Comparison of ENCODE assay signal across 1 cellular context in genomic region chr22:29040385-29041275, GRCh38.
TF ChIP-seq lines count a peak whose summit lies in the region.

No MANE protein-coding gene starts in this region.

TF ChIP-seq in H1, 55 proteins besides CTCF, POLR2A, EP300 and RAD21:
- TF ChIP-seq JUND (IDR thresholded peaks at IDR 0.05; ENCODE audit: low read length) (no peak), CTBP2 (IDR thresholded peaks at IDR 0.05; ENCODE audit: borderline replicate concordance, insufficient read depth, insufficient read length, low read length) (no peak), NANOG (IDR thresholded peaks at IDR 0.05; ENCODE audit: insufficient read depth, low read depth, low read length, poor library complexity, severe bottlenecking) (no peak), SIN3A (conservative IDR thresholded peaks at IDR 0.05 in 1 of 2, IDR thresholded peaks at IDR 0.05 in 1 of 2; ENCODE audit: low read depth in 1 of 2, low read length in 2 of 2) (no peak), KDM5A (IDR thresholded peaks at IDR 0.05; ENCODE audit: low read length) (no peak), USF2 (IDR thresholded peaks at IDR 0.05; ENCODE audit: low read length) (no peak), POU5F1 (IDR thresholded peaks at IDR 0.05; ENCODE audit: low read depth, low read length) (no peak), SIRT6 (IDR thresholded peaks at IDR 0.05; ENCODE audit: low read length) (no peak), FOSL1 (IDR thresholded peaks at IDR 0.05; ENCODE audit: insufficient read depth, low read depth, low read length) (no peak), YY1 (IDR thresholded peaks at IDR 0.05; ENCODE audit: low read depth, low read length) (no peak), TCF12 (IDR thresholded peaks at IDR 0.05; ENCODE audit: low read depth, low read length) (no peak), CHD1 (IDR thresholded peaks at IDR 0.05; ENCODE audit: low read depth, low read length) (no peak), CREB1 (IDR thresholded peaks at IDR 0.05) (no peak), SAP30 (IDR thresholded peaks at IDR 0.05; ENCODE audit: insufficient read depth, insufficient replicate concordance, low read length) (no peak)
